ENCODE assay signal across 8 cellular contexts in genomic region chr14:55277972-55278740, GRCh38. TPM values are rescaled to one million over a fixed set of nuclear protein-coding genes. Genes with fewer than 3 reads are reported as not detected.
DNase-seq lines count a peak whose midpoint lies in the region; ATAC-seq and TF ChIP-seq lines count a peak whose summit lies in the region.

No MANE protein-coding gene starts in this region.

- H3K27me3 ChIP-seq in BLaER1 = no peaks in the 10 kb centered on the region

- no peak overlapping the region for H3K27ac ChIP-seq in BLaER1

- TF ChIP-seq CTCF in Calu3 (IDR thresholded peaks at IDR 0.05; ENCODE audit: unreplicated experiment) = no peak

- H3K27ac Mint-ChIP-seq in activated T-helper 2 cell treated with anti-CD3 and anti-CD28 coated beads, Interferon-gamma antibody, Interleukin-2, Interleukin-4, amounts not matched to agents 10 μg/mL and 5 μg/mL and 100 μg/mL, durations not matched to agents 14 hours and 24 hours and 36 hours = peak overlapping the region; percentile 67
- no peak overlapping the region for H3K27ac Mint-ChIP-seq in Calu3 (ENCODE audit: unreplicated experiment)

- peaks cover 10% of the 10 kb centered on the region for H3K9me3 ChIP-seq in BLaER1

- ATAC-seq in GM19328 (IDR thresholded peaks at IDR 0.05; ENCODE audit: unreplicated experiment) (peak; percentile 74), HG03196 (IDR thresholded peaks at IDR 0.05; ENCODE audit: unreplicated experiment) (peak; percentile 79)

- no peaks in the 10 kb centered on the region for H3K27me3 Mint-ChIP-seq in activated T-helper 2 cell treated with anti-CD3 and anti-CD28 coated beads, Interferon-gamma antibody, Interleukin-2, Interleukin-4, amounts not matched to agents 10 μg/mL and 5 μg/mL and 100 μg/mL, durations not matched to agents 14 hours and 24 hours and 36 hours (ENCODE audit: low read depth)
- no peaks in the 10 kb centered on the region for H3K27me3 Mint-ChIP-seq in Calu3 (ENCODE audit: unreplicated experiment)

- peaks cover 44% of the 10 kb centered on the region for H3K4me1 ChIP-seq in BLaER1

- CTCF ChIA-PET in Calu3 (lab: Charles Lee) = no interaction called here

- peaks cover 97% of the 10 kb centered on the region for H4K20me1 ChIP-seq in BLaER1

- 0 out of 2 replicates have a peak overlapping the region, but pooled peaks have one; percentile 6 for H3K4me2 ChIP-seq in BLaER1

- peaks cover 33% of the 10 kb centered on the region for H3K36me3 Mint-ChIP-seq in activated T-helper 2 cell treated with anti-CD3 and anti-CD28 coated beads, Interferon-gamma antibody, Interleukin-2, Interleukin-4, amounts not matched to agents 10 μg/mL and 5 μg/mL and 100 μg/mL, durations not matched to agents 14 hours and 24 hours and 36 hours (ENCODE audit: low read depth)
- H3K36me3 Mint-ChIP-seq in Calu3 (ENCODE audit: insufficient read depth, unreplicated experiment) = peaks cover 8% of the 10 kb centered on the region

- no peak overlapping the region for H3K4me3 Mint-ChIP-seq in activated T-helper 2 cell treated with anti-CD3 and anti-CD28 coated beads, Interferon-gamma antibody, Interleukin-2, Interleukin-4, amounts not matched to agents 10 μg/mL and 5 μg/mL and 100 μg/mL, durations not matched to agents 14 hours and 24 hours and 36 hours (ENCODE audit: low read depth)
- H3K4me3 Mint-ChIP-seq in Calu3 (ENCODE audit: low read depth, unreplicated experiment) = no peak overlapping the region

- no peaks in the 10 kb centered on the region for H3K9me3 Mint-ChIP-seq in activated T-helper 2 cell treated with anti-CD3 and anti-CD28 coated beads, Interferon-gamma antibody, Interleukin-2, Interleukin-4, amounts not matched to agents 10 μg/mL and 5 μg/mL and 100 μg/mL, durations not matched to agents 14 hours and 24 hours and 36 hours
- H3K9me3 Mint-ChIP-seq in Calu3 (ENCODE audit: low read depth, unreplicated experiment) = no peaks in the 10 kb centered on the region

- H3K4me3 ChIP-seq in BLaER1 = no peak overlapping the region

- BruUV-seq in Calu3 (replicated peaks; lab: Mats Ljungman, UMichigan) = no TSS peak

- intact Hi-C loops in activated T-helper 2 cell treated with anti-CD3 and anti-CD28 coated beads, Interferon-gamma antibody, Interleukin-2, Interleukin-4, amounts not matched to agents 10 μg/mL and 5 μg/mL and 100 μg/mL, durations not matched to agents 14 hours and 24 hours and 36 hours (cut with micrococcal nuclease) = loop anchor here (10.0 kb wide), 2 partner anchors 137 to 307 kb away; partner anchors contain the start of genes ATG14 and KTN1
- intact Hi-C loops in Calu3 (cut with micrococcal nuclease; ENCODE audit: unreplicated experiment) = no loop called here

- H3K9ac ChIP-seq in BLaER1 = no peak overlapping the region

- peaks cover 54% of the 10 kb centered on the region for H3K36me3 ChIP-seq in BLaER1

- in situ Hi-C loops in ACHN (cut with HindIII; ENCODE audit: low pct_ligation_motif_present, low pct_unique_long_range_greater_than_20kb, low sequenced_read_pairs) = no loop called here

- DNase-seq in activated T-helper 2 cell treated with anti-CD3 and anti-CD28 coated beads, Interferon-gamma antibody, Interleukin-2, Interleukin-4, amounts not matched to agents 10 μg/mL and 5 μg/mL and 100 μg/mL, durations not matched to agents 14 hours and 24 hours and 36 hours (ENCODE audit: low spot score) = no peak
- no peak for DNase-seq in ACHN
- DNase-seq in globus pallidus (ENCODE audit: low spot score) = no peak
- no peak for DNase-seq in nucleus accumbens (lab: John Stamatoyannopoulos, UW)
- no peak for DNase-seq in Calu3

- H3K4me1 Mint-ChIP-seq in activated T-helper 2 cell treated with anti-CD3 and anti-CD28 coated beads, Interferon-gamma antibody, Interleukin-2, Interleukin-4, amounts not matched to agents 10 μg/mL and 5 μg/mL and 100 μg/mL, durations not matched to agents 14 hours and 24 hours and 36 hours (ENCODE audit: low read depth) = peaks cover 55% of the 10 kb centered on the region
- H3K4me1 Mint-ChIP-seq in Calu3 (ENCODE audit: low read depth, unreplicated experiment) = peaks cover 25% of the 10 kb centered on the region

RNA-seq across cellular contexts. Expression of gene FBXO34, which starts 6.9 kb away (rescaled TPM):
- 19.7 and 23.0 TPM in 2 replicates for total RNA-seq in activated T-helper 2 cell treated with anti-CD3 and anti-CD28 coated beads, Interferon-gamma antibody, Interleukin-2, Interleukin-4, amounts not matched to agents 10 μg/mL and 5 μg/mL and 100 μg/mL, durations not matched to agents 14 hours and 24 hours and 36 hours
- 30.0 and 34.5 TPM in 2 replicates for total RNA-seq in Calu3 (2022)
